7 cellular contexts compared by ENCODE assay signal in the genomic region with DNA sequence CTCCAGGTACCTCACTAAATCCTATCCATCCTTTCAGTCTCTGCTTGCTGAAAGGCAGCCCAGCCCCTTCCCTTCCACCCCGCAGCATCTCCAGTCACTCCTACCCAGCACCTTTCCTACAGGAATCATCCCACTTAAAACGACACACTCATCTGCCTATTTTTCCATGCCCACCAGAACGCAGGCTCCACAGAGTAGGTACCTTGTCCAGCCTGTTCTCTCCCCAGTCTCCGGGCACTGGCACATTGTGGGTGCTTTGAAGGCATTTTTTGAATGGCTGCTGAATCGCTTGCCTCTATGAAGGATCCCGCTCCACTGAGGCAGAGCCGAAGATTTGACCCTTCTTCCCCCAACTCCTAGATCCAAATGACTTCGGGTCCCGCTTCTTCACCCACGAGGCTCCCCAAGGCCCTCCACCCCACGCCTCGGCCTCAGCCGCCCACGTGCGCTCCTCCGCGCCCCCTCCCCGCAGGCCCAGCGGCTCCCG. TPM values are rescaled to one million over a fixed set of nuclear protein-coding genes. Genes with fewer than 3 reads are reported as not detected.
DNase-seq lines count a peak whose midpoint lies in the region; ATAC-seq and TF ChIP-seq lines count a peak whose summit lies in the region.
"Had no signal": no experiment of that assay in that cellular context is flagged by ENCODE, and none has a peak within 500 bp of the region (broad histone marks: within the 10 kb centered on the region; RNA-seq: fewer than 3 reads in every experiment).

No MANE protein-coding gene starts in this region.

- TF ChIP-seq CTCF in smooth muscle cell (IDR thresholded peaks at IDR 0.05; ENCODE audit: borderline replicate concordance, insufficient read depth, poor library complexity, severe bottlenecking) = no peak

- no peak overlapping the region for H3K27ac Mint-ChIP-seq in activated CD4-positive, alpha-beta T cell treated with anti-CD3 and anti-CD28 coated beads for 36 hours
- no peak overlapping the region for H3K27ac Mint-ChIP-seq in effector memory CD8-positive, alpha-beta T cell

- H3K36me3 Mint-ChIP-seq in activated CD4-positive, alpha-beta T cell treated with anti-CD3 and anti-CD28 coated beads for 36 hours (ENCODE audit: low read depth) = no peaks in the 10 kb centered on the region
- no peaks in the 10 kb centered on the region for H3K36me3 Mint-ChIP-seq in effector memory CD8-positive, alpha-beta T cell (ENCODE audit: insufficient read depth)

- no peaks in the 10 kb centered on the region for H3F3A ChIP-seq in smooth muscle cell (ENCODE audit: low read depth)

- H3K27me3 Mint-ChIP-seq in activated CD4-positive, alpha-beta T cell treated with anti-CD3 and anti-CD28 coated beads for 36 hours = peaks cover 57% of the 10 kb centered on the region
- H3K27me3 Mint-ChIP-seq in effector memory CD8-positive, alpha-beta T cell = peaks cover 67 to 95% of the 10 kb centered on the region in 2 donors

- H3K9me3 Mint-ChIP-seq in activated CD4-positive, alpha-beta T cell treated with anti-CD3 and anti-CD28 coated beads for 36 hours (ENCODE audit: low read depth) = no peaks in the 10 kb centered on the region
- H3K9me3 Mint-ChIP-seq in effector memory CD8-positive, alpha-beta T cell = no peaks in the 10 kb centered on the region

- peak overlapping the region; percentile 84 for H3K4me2 ChIP-seq in smooth muscle cell

- WGBS in smooth muscle cell (ENCODE audit: low lambda C conversion rate) = 51% methylated on average over 15 of the region's 20 CpGs

- CTCF ChIA-PET in activated CD4-positive, alpha-beta T cell treated with anti-CD3 and anti-CD28 coated beads for 36 hours (lab: Charles Lee) = interaction anchor here (0.6 kb wide), 1 partner anchor 24 kb away, joined by 3 read pairs; no protein-coding TSS in a partner anchor

- H3K4me1 Mint-ChIP-seq in activated CD4-positive, alpha-beta T cell treated with anti-CD3 and anti-CD28 coated beads for 36 hours = peaks cover 4% of the 10 kb centered on the region
- H3K4me1 Mint-ChIP-seq in effector memory CD8-positive, alpha-beta T cell (ENCODE audit: low read depth in 2 of 2) = peaks cover 3 to 11% of the 10 kb centered on the region in 2 donors

- H3K4me1 ChIP-seq in smooth muscle cell (ENCODE audit: low read depth) = no peaks in the 10 kb centered on the region

- H3K4me3 ChIP-seq in smooth muscle cell = peak overlapping the region; percentile 48

- H3K27me3 ChIP-seq in smooth muscle cell (ENCODE audit: low read depth) = peaks cover 92% of the 10 kb centered on the region

- H2AFZ ChIP-seq in smooth muscle cell (ENCODE audit: low read depth) = no peak overlapping the region

- H3K9ac ChIP-seq in smooth muscle cell (ENCODE audit: low read depth) = no peak overlapping the region

- ATAC-seq in activated CD4-positive, alpha-beta T cell treated with anti-CD3 and anti-CD28 coated beads for 36 hours = no peak
- no peak for ATAC-seq in effector memory CD8-positive, alpha-beta T cell (replicated peaks)
- ATAC-seq in HG03139 (IDR thresholded peaks at IDR 0.05; ENCODE audit: unreplicated experiment) = no peak

- H3K27ac ChIP-seq in smooth muscle cell (ENCODE audit: low read depth) = no peak overlapping the region

- peak overlapping the region; percentile 10 for H3K4me3 Mint-ChIP-seq in activated CD4-positive, alpha-beta T cell treated with anti-CD3 and anti-CD28 coated beads for 36 hours
- H3K4me3 Mint-ChIP-seq in effector memory CD8-positive, alpha-beta T cell = peak overlapping the region; percentile 21 to 60

- intact Hi-C loops in activated CD4-positive, alpha-beta T cell treated with anti-CD3 and anti-CD28 coated beads for 36 hours (cut with DNase I, micrococcal nuclease) = no loop called here

- no peaks in the 10 kb centered on the region for H4K20me1 ChIP-seq in smooth muscle cell (ENCODE audit: low read depth)

- H3K79me2 ChIP-seq in smooth muscle cell (ENCODE audit: low read depth) = no peaks in the 10 kb centered on the region

- H3K9me3 ChIP-seq in smooth muscle cell (replicated peaks; ENCODE audit: low read depth) = no peaks in the 10 kb centered on the region

- H3K36me3 ChIP-seq in smooth muscle cell (ENCODE audit: low read depth) = no peaks in the 10 kb centered on the region

- DNase-seq in activated CD4-positive, alpha-beta T cell treated with anti-CD3 and anti-CD28 coated beads for 36 hours = no peak
- DNase-seq in activated CD4-positive, alpha-beta T cell treated with anti-CD3 and anti-CD28 coated beads, Interleukin-2, amount 50 U/mL, for 48 hours = no peak
- DNase-seq in effector memory CD8-positive, alpha-beta T cell = no peak
- DNase-seq in smooth muscle cell (lab: John Stamatoyannopoulos, UW; ENCODE audit: unreplicated experiment) (no peak), T-helper 9 cell (no peak)

- POLR2A ChIA-PET in activated CD4-positive, alpha-beta T cell treated with anti-CD3 and anti-CD28 coated beads for 36 hours (lab: Charles Lee) = no interaction called here

RNA-seq across cellular contexts. Expression of a gene that starts 15.6 kb away (rescaled TPM):
- under 1 TPM in 1 of 2 experiments, not detected in 1; 0.11 TPM for total RNA-seq in activated CD4-positive, alpha-beta T cell treated with anti-CD3 and anti-CD28 coated beads for 36 hours
- not detected in 2 replicates for total RNA-seq in smooth muscle cell
- 0.33 TPM in 1 of 2 replicates, not detected in the other for polyA plus RNA-seq in smooth muscle cell
- total RNA-seq: fibroblast of lung had no signal

RNA-seq across cellular contexts. Expression of a gene that starts 51.5 kb away (rescaled TPM):
- total RNA-seq in activated CD4-positive, alpha-beta T cell treated with anti-CD3 and anti-CD28 coated beads for 36 hours = 10 to 100 TPM; 22.3 to 28.6 TPM
- total RNA-seq in smooth muscle cell = 11.9 and 15.3 TPM in 2 replicates
- polyA plus RNA-seq in smooth muscle cell = 22.1 and 29.6 TPM in 2 replicates

RNA-seq across cellular contexts. Expression of a gene that starts 51.5 kb away (rescaled TPM):
- total RNA-seq in activated CD4-positive, alpha-beta T cell treated with anti-CD3 and anti-CD28 coated beads for 36 hours = 10 to 100 TPM; 57.3 to 61.5 TPM
- total RNA-seq in smooth muscle cell = 19.8 and 28.1 TPM in 2 replicates
- polyA plus RNA-seq in smooth muscle cell = 8.4 and 12.9 TPM in 2 replicates

RNA-seq across cellular contexts. Expression of a gene that starts 53.4 kb away (rescaled TPM):
- total RNA-seq in activated CD4-positive, alpha-beta T cell treated with anti-CD3 and anti-CD28 coated beads for 36 hours = not detected
- not detected in 2 replicates for total RNA-seq in smooth muscle cell
- not detected in 2 replicates for polyA plus RNA-seq in smooth muscle cell
- polyA plus RNA-seq: fibroblast of lung had no signal

RNA-seq across cellular contexts. Expression of a gene that starts 53.6 kb away (rescaled TPM):
- total RNA-seq in activated CD4-positive, alpha-beta T cell treated with anti-CD3 and anti-CD28 coated beads for 36 hours = 10 to 100 TPM; 50.4 to 57.2 TPM
- total RNA-seq in smooth muscle cell = 28.5 and 47.5 TPM in 2 replicates
- polyA plus RNA-seq in smooth muscle cell = 126 and 128 TPM in 2 replicates
